ENCODE assay signal across 1 cellular context in the genomic region with DNA sequence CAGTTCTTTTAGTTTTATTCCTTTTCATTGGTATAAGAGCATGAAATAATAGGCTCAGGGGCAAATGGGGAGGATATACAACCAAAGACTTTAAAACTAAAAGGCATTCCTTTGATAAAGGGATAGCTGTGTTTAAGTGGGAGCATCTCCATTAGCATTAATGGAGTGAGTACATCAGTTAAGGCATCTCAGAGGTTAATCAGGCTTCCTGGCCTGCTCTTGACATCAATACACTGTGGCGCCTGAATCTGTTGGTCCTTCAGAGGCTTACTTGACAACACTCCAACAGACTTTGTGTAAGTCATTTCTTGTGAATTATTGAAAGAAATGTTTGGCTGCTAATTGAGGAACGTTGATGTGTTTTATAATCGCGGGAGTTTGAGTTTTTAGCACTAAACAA.
TF ChIP-seq lines count a peak whose summit lies in the region.

No MANE protein-coding gene starts in this region.

TF ChIP-seq in WTC11, 78 proteins besides CTCF, POLR2A, EP300 and RAD21 (continued from another document):
- TF ChIP-seq ZNF416 (CRISPR knock-in tag; IDR thresholded peaks at IDR 0.05) (no peak), ARID4B (CRISPR knock-in tag; IDR thresholded peaks at IDR 0.05; ENCODE audit: borderline replicate concordance) (no peak), MYBL2 (CRISPR knock-in tag; IDR thresholded peaks at IDR 0.05) (no peak), GTF2I (CRISPR knock-in tag; conservative IDR thresholded peaks at IDR 0.05) (no peak), ZNF121 (CRISPR knock-in tag; IDR thresholded peaks at IDR 0.05) (no peak), OVOL2 (CRISPR knock-in tag; IDR thresholded peaks at IDR 0.05; ENCODE audit: borderline replicate concordance) (no peak), TEAD1 (CRISPR knock-in tag; IDR thresholded peaks at IDR 0.05) (no peak), SP1 (CRISPR knock-in tag; conservative IDR thresholded peaks at IDR 0.05) (no peak)
